Comparison of ENCODE assay signal across 34 cellular contexts in the genomic region with DNA sequence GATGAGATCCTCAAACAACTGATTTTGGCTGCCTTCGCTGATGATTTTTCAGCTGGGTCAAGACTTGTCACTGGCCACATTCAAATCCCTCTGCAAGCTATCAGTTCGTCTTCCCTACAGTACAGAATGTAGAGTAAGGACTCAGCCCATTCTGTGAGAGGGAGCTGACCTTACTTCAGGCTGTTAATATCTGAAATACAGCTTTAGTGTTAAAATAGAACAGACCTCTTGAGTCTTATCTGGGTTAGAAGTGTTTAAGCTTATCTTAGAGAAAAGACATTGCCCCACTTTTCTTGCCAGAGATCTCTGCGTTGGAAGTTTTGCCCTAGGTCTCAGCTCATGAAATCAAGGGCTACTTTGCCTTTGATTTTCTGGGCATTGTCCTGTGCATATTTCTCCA.
"Had no signal": no experiment of that assay in that cellular context is flagged by ENCODE, and none has a peak within 500 bp of the region (broad histone marks: within the 10 kb centered on the region; RNA-seq: fewer than 3 reads in every experiment).

No MANE protein-coding gene starts in this region.

- H3K9me3 Mint-ChIP-seq: activated B cell treated with CpG ODN at 0.5 μM for 24 hours; activated CD8-positive, alpha-beta T cell treated with anti-CD3 and anti-CD28 coated beads for 36 hours; activated naive CD4-positive, alpha-beta T cell treated with anti-CD3 and anti-CD28 coated beads for 36 hours; activated naive CD4-positive, alpha-beta T cell treated with anti-CD3 and anti-CD28 coated beads, Interleukin-2, amount 50 U/mL, for 24 hours had no signal

- H3K4me3 Mint-ChIP-seq: activated B cell treated with CpG ODN at 0.5 μM for 24 hours; activated CD8-positive, alpha-beta T cell treated with anti-CD3 and anti-CD28 coated beads for 36 hours; activated naive CD4-positive, alpha-beta T cell treated with anti-CD3 and anti-CD28 coated beads for 36 hours; activated naive CD4-positive, alpha-beta T cell treated with anti-CD3 and anti-CD28 coated beads, Interleukin-2, amount 50 U/mL, for 24 hours; activated naive CD8-positive, alpha-beta T cell treated with anti-CD3 and anti-CD28 coated beads for 36 hours; activated naive CD8-positive, alpha-beta T cell treated with anti-CD3 and anti-CD28 coated beads, Interleukin-2, amount 50 U/mL, for 24 hours; activated T-helper 1 cell treated with anti-CD3 and anti-CD28 coated beads, Interleukin-12 subunit alpha, Interleukin-12 subunit beta, Interleukin-2, Interleukin-4 antibody, amounts not matched to agents 30 ng/mL and 10 ng/mL and 1 ng/mL, durations not matched to agents 14 hours and 24 hours and 36 hours; brain; effector memory CD8-positive, alpha-beta T cell; T-helper 17 cell; T-helper 2 cell treated with Interferon-gamma antibody and Interleukin-4, amounts not matched to agents 5 μg/mL and 100 μg/mL, for 36 hours had no signal

- H3K9me3 ChIP-seq: adrenal gland, ascending aorta, breast epithelium, esophagus muscularis mucosa, gastrocnemius medialis had no signal

- H3K4me1 Mint-ChIP-seq: activated B cell treated with CpG ODN at 0.5 μM for 24 hours; activated naive CD4-positive, alpha-beta T cell treated with anti-CD3 and anti-CD28 coated beads, Interleukin-2, amount 50 U/mL, for 24 hours; activated naive CD8-positive, alpha-beta T cell treated with anti-CD3 and anti-CD28 coated beads for 36 hours; activated naive CD8-positive, alpha-beta T cell treated with anti-CD3 and anti-CD28 coated beads, Interleukin-2, amount 50 U/mL, for 24 hours; brain; T-helper 17 cell had no signal

- H3K27ac ChIP-seq: adrenal gland, ascending aorta, breast epithelium, esophagus muscularis mucosa, foreskin keratinocyte, gastrocnemius medialis, WERI-Rb-1 had no signal

- H3K4me1 ChIP-seq: adrenal gland, ascending aorta, breast epithelium, foreskin keratinocyte, gastrocnemius medialis had no signal

- H3K4me3 ChIP-seq: adrenal gland, ascending aorta, breast epithelium, esophagus muscularis mucosa, gastrocnemius medialis had no signal

- H3K27me3 ChIP-seq: adrenal gland, ascending aorta, breast epithelium, esophagus muscularis mucosa, foreskin keratinocyte, gastrocnemius medialis had no signal

- DNase-seq: activated B cell treated with CpG ODN at 0.5 μM for 24 hours; activated CD4-positive, alpha-beta T cell treated with anti-CD3 and anti-CD28 coated beads for 48 hours; activated CD4-positive, alpha-beta T cell treated with anti-CD3 and anti-CD28 coated beads, Interleukin-2, amount 50 U/mL, for 1 hour; activated CD4-positive, alpha-beta T cell treated with anti-CD3 and anti-CD28 coated beads, Interleukin-2, amount 50 U/mL, for 48 hours; activated CD8-positive, alpha-beta memory T cell treated with anti-CD3 and anti-CD28 coated beads for 24 hours; activated CD8-positive, alpha-beta T cell treated with anti-CD3 and anti-CD28 coated beads for 36 hours; activated effector memory CD4-positive, alpha-beta T cell treated with anti-CD3 and anti-CD28 coated beads, Interleukin-2, amount 50 U/mL, for 16 hours; activated naive CD4-positive, alpha-beta T cell treated with anti-CD3 and anti-CD28 coated beads for 36 hours; activated naive CD8-positive, alpha-beta T cell treated with anti-CD3 and anti-CD28 coated beads for 36 hours; activated naive CD8-positive, alpha-beta T cell treated with anti-CD3 and anti-CD28 coated beads, Interleukin-2, amount 50 U/mL, for 24 hours; activated T-cell treated with anti-CD3 and anti-CD28 coated beads, Interleukin-2, amount 50 U/mL, for 1 hour; activated T-cell treated with anti-CD3 and anti-CD28 coated beads, Interleukin-2, amount 50 U/mL, for 48 hours; adrenal gland; caudate nucleus; cortex of kidney; dermis blood vessel endothelial cell; effector CD4-positive, alpha-beta T cell; effector memory CD8-positive, alpha-beta T cell; erythroblast; foreskin keratinocyte; gastrocnemius medialis; T-helper 1 cell; T-helper 17 cell; T1000; WERI-Rb-1 had no signal

- H3K36me3 ChIP-seq: adrenal gland, ascending aorta, breast epithelium, esophagus muscularis mucosa, gastrocnemius medialis, WERI-Rb-1 had no signal

- H3K27me3 Mint-ChIP-seq: activated B cell treated with CpG ODN at 0.5 μM for 24 hours; activated CD8-positive, alpha-beta T cell treated with anti-CD3 and anti-CD28 coated beads for 36 hours; activated naive CD8-positive, alpha-beta T cell treated with anti-CD3 and anti-CD28 coated beads for 36 hours; activated naive CD8-positive, alpha-beta T cell treated with anti-CD3 and anti-CD28 coated beads, Interleukin-2, amount 50 U/mL, for 24 hours; effector memory CD8-positive, alpha-beta T cell; T-helper 17 cell had no signal

- ATAC-seq: activated CD4-positive, CD25-positive, alpha-beta regulatory T cell treated with anti-CD3 and anti-CD28 coated beads, Interleukin-2, amount 50 U/mL, for 24 hours; activated CD8-positive, alpha-beta T cell treated with anti-CD3 and anti-CD28 coated beads for 36 hours; activated naive CD8-positive, alpha-beta T cell treated with anti-CD3 and anti-CD28 coated beads, Interleukin-2, amount 50 U/mL, for 24 hours; effector memory CD8-positive, alpha-beta T cell; foreskin keratinocyte; gastrocnemius medialis; T-helper 17 cell had no signal

- H3K27ac Mint-ChIP-seq: activated B cell treated with CpG ODN at 0.5 μM for 24 hours; activated CD8-positive, alpha-beta T cell treated with anti-CD3 and anti-CD28 coated beads for 36 hours; activated naive CD4-positive, alpha-beta T cell treated with anti-CD3 and anti-CD28 coated beads for 36 hours; activated naive CD4-positive, alpha-beta T cell treated with anti-CD3 and anti-CD28 coated beads, Interleukin-2, amount 50 U/mL, for 24 hours; activated naive CD8-positive, alpha-beta T cell treated with anti-CD3 and anti-CD28 coated beads for 36 hours; activated naive CD8-positive, alpha-beta T cell treated with anti-CD3 and anti-CD28 coated beads, Interleukin-2, amount 50 U/mL, for 24 hours; activated T-helper 1 cell treated with anti-CD3 and anti-CD28 coated beads, Interleukin-12 subunit alpha, Interleukin-12 subunit beta, Interleukin-2, Interleukin-4 antibody, amounts not matched to agents 30 ng/mL and 10 ng/mL and 1 ng/mL, durations not matched to agents 14 hours and 24 hours and 36 hours; activated T-helper 2 cell treated with anti-CD3 and anti-CD28 coated beads, Interferon-gamma antibody, Interleukin-2, Interleukin-4, amounts not matched to agents 10 μg/mL and 5 μg/mL and 100 μg/mL, durations not matched to agents 14 hours and 24 hours and 36 hours; brain; effector memory CD8-positive, alpha-beta T cell; T-helper 17 cell; T-helper 2 cell treated with Interferon-gamma antibody and Interleukin-4, amounts not matched to agents 5 μg/mL and 100 μg/mL, for 36 hours had no signal

- H3K36me3 Mint-ChIP-seq: activated naive CD4-positive, alpha-beta T cell treated with anti-CD3 and anti-CD28 coated beads, Interleukin-2, amount 50 U/mL, for 24 hours; activated naive CD8-positive, alpha-beta T cell treated with anti-CD3 and anti-CD28 coated beads for 36 hours; brain had no signal
